Comparison of ENCODE assay signal across 12 cellular contexts in the genomic region with DNA sequence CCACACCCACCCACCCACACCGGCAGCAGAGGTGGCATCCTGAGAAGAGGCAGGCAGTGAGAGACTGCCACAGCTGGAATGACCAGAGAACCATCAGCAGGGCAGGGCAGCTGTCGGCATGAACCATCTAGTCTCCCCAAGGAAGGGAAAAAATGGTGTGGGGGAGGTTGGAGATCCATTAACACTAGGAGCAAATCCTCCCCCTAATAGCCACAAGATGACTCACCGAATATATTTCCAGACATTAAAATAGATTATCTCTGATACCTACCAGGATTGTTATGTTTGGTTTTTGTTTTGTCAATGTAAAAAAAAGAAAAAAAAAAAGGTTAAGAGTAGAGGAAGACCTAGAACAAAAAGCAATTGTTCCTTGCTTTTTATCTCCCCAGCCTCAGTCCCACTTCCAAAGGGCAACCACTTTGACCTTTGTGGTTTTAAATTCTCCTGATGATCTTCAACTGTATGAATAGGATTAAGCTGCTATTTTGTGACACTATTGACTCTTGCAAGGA. TPM values are rescaled to one million over a fixed set of nuclear protein-coding genes. Genes with fewer than 3 reads are reported as not detected.
A peak's percentile ranks its signal among the peaks of the same experiment; 100 is the strongest.
DNase-seq lines count a peak whose midpoint lies in the region; ATAC-seq and TF ChIP-seq lines count a peak whose summit lies in the region.
"Had no signal": no experiment of that assay in that cellular context is flagged by ENCODE, and none has a peak within 500 bp of the region (broad histone marks: within the 10 kb centered on the region; RNA-seq: fewer than 3 reads in every experiment).

No MANE protein-coding gene starts in this region.

- H3K27me3 Mint-ChIP-seq in MCF 10A (ENCODE audit: insufficient read depth, unreplicated experiment): no peaks in the 10 kb centered on the region
- H3K27me3 Mint-ChIP-seq in naive thymus-derived CD4-positive, alpha-beta T cell: peaks cover 0 to 5% (median 0%) of the 10 kb centered on the region in 5 donors

- H3K4me2 ChIP-seq in smooth muscle cell: peak overlapping the region; percentile 73

- WGBS in smooth muscle cell (ENCODE audit: low lambda C conversion rate): 24% methylated on average over 3 of the region's 3 CpGs

- no peaks in the 10 kb centered on the region for H3K36me3 ChIP-seq in breast epithelium
- H3K36me3 ChIP-seq in smooth muscle cell (ENCODE audit: low read depth): no peaks in the 10 kb centered on the region
- H3K36me3 ChIP-seq in naive thymus-derived CD4-positive, alpha-beta T cell (ENCODE audit: control insufficient read depth in 2 of 3, insufficient read depth in 3 of 3, low read length in 3 of 3): no peaks in the 10 kb centered on the region

- H3K9me3 Mint-ChIP-seq in MCF 10A (ENCODE audit: unreplicated experiment): no peaks in the 10 kb centered on the region
- peaks cover 0 to 1% (median 0%) of the 10 kb centered on the region in 11 donors for H3K9me3 Mint-ChIP-seq in naive thymus-derived CD4-positive, alpha-beta T cell
- H3K9me3 Mint-ChIP-seq: activated naive CD4-positive, alpha-beta T cell treated with anti-CD3 and anti-CD28 coated beads, Interleukin-2, amount 10 ng/mL, durations not matched to agents 7 days and 5 days had no signal

- BruUV-seq in MCF 10A (replicated peaks; lab: Mats Ljungman, UMichigan): no TSS peak

- peak; percentile 32 for DNase-seq in MCF 10A (ENCODE audit: unreplicated experiment)
- no peak for DNase-seq in breast epithelium (ENCODE audit: low spot score in 2 of 2)
- DNase-seq in glomerular visceral epithelial cell (ENCODE audit: extremely low spot score): peak; percentile 73
- no peak for DNase-seq in smooth muscle cell (lab: John Stamatoyannopoulos, UW; ENCODE audit: unreplicated experiment)
- no peak for DNase-seq in NCI-H1092 treated with DMSO at 0.1 percent for 48 hours (lab: John Stamatoyannopoulos, UW)
- no peak for DNase-seq in NCI-H1105 (lab: John Stamatoyannopoulos, UW)
- DNase-seq in naive thymus-derived CD4-positive, alpha-beta T cell: no peak
- DNase-seq: activated CD4-positive, alpha-beta T cell treated with anti-CD3 and anti-CD28 coated beads, Interleukin-2, amount 50 U/mL, for 1 hour; activated naive CD4-positive, alpha-beta T cell treated with anti-CD3 and anti-CD28 coated beads, Interleukin-2, amount 10 ng/mL, durations not matched to agents 7 days and 5 days; NCI-H2081 treated with DMSO at 0.1 percent for 48 hours; SHP77 treated with DMSO at 0.1 percent for 48 hours had no signal

- CTCF ChIA-PET in MCF 10A (lab: Yijun Ruan, JAX): interaction anchor here (2.0 kb wide), 1 partner anchor 79 kb away, joined by 7 read pairs; the partner anchor contains the start of gene VPS36
- CTCF ChIA-PET in naive thymus-derived CD4-positive, alpha-beta T cell (lab: Charles Lee): no interaction called here

- H3K9me3 ChIP-seq in breast epithelium (no peaks in the 10 kb centered on the region), smooth muscle cell (replicated peaks; ENCODE audit: low read depth) (no peaks in the 10 kb centered on the region)
- no peaks in the 10 kb centered on the region for H3K9me3 ChIP-seq in naive thymus-derived CD4-positive, alpha-beta T cell (ENCODE audit: control insufficient read depth in 2 of 3, low read length in 3 of 3)

- no peak overlapping the region for H2AFZ ChIP-seq in smooth muscle cell (ENCODE audit: low read depth)

- H3F3A ChIP-seq in smooth muscle cell (ENCODE audit: low read depth): no peaks in the 10 kb centered on the region

- no peak for TF ChIP-seq POLR2A in breast epithelium (IDR thresholded peaks at IDR 0.05)

- POLR2A ChIA-PET in MCF 10A (lab: Yijun Ruan, JAX): no interaction called here
- POLR2A ChIA-PET in naive thymus-derived CD4-positive, alpha-beta T cell (lab: Charles Lee): no interaction called here

- H3K27ac ChIP-seq in breast epithelium (no peak overlapping the region), smooth muscle cell (ENCODE audit: low read depth) (no peak overlapping the region)
- H3K27ac ChIP-seq in naive thymus-derived CD4-positive, alpha-beta T cell (ENCODE audit: low read depth, low read length): no peak overlapping the region

- intact Hi-C loops in MCF 10A (cut with micrococcal nuclease) (no loop called here), breast epithelium (cut with DNase I; ENCODE audit: low total_unique reads) (no loop called here)
- intact Hi-C loops in naive thymus-derived CD4-positive, alpha-beta T cell (cut with micrococcal nuclease): no loop called here

- H3K79me2 ChIP-seq in smooth muscle cell (ENCODE audit: low read depth): no peaks in the 10 kb centered on the region

- H3K9ac ChIP-seq in smooth muscle cell (ENCODE audit: low read depth): no peak overlapping the region

- H3K4me3 Mint-ChIP-seq in MCF 10A (ENCODE audit: unreplicated experiment): no peak overlapping the region
- no peak overlapping the region for H3K4me3 Mint-ChIP-seq in naive thymus-derived CD4-positive, alpha-beta T cell
- H3K4me3 Mint-ChIP-seq: activated naive CD4-positive, alpha-beta T cell treated with anti-CD3 and anti-CD28 coated beads, Interleukin-2, amount 10 ng/mL, durations not matched to agents 7 days and 5 days had no signal

- H3K36me3 Mint-ChIP-seq in MCF 10A (ENCODE audit: insufficient read depth, unreplicated experiment): no peaks in the 10 kb centered on the region
- H3K36me3 Mint-ChIP-seq in naive thymus-derived CD4-positive, alpha-beta T cell: no peaks in the 10 kb centered on the region
- H3K36me3 Mint-ChIP-seq: activated naive CD4-positive, alpha-beta T cell treated with anti-CD3 and anti-CD28 coated beads, Interleukin-2, amount 10 ng/mL, durations not matched to agents 7 days and 5 days had no signal

- H4K20me1 ChIP-seq in smooth muscle cell (ENCODE audit: low read depth): no peaks in the 10 kb centered on the region

- H3K4me1 ChIP-seq in breast epithelium: no peaks in the 10 kb centered on the region
- H3K4me1 ChIP-seq in smooth muscle cell (ENCODE audit: low read depth): peaks cover 7% of the 10 kb centered on the region
- H3K4me1 ChIP-seq in naive thymus-derived CD4-positive, alpha-beta T cell (ENCODE audit: control insufficient read depth in 2 of 2, insufficient read depth in 2 of 2, low read length in 2 of 2): no peaks in the 10 kb centered on the region

- no peak overlapping the region for H3K27ac Mint-ChIP-seq in MCF 10A (ENCODE audit: low read depth, unreplicated experiment)
- H3K27ac Mint-ChIP-seq in naive thymus-derived CD4-positive, alpha-beta T cell: no peak overlapping the region
- H3K27ac Mint-ChIP-seq: activated naive CD4-positive, alpha-beta T cell treated with anti-CD3 and anti-CD28 coated beads, Interleukin-2, amount 10 ng/mL, durations not matched to agents 7 days and 5 days had no signal

- H3K4me3 ChIP-seq in breast epithelium (no peak overlapping the region), smooth muscle cell (no peak overlapping the region)
- no peak overlapping the region for H3K4me3 ChIP-seq in naive thymus-derived CD4-positive, alpha-beta T cell (ENCODE audit: low read length)

- ATAC-seq in SK-N-SH treated with all-trans-retinoic acid at 6 μM for 48 hours: peak; percentile 89
- ATAC-seq in naive thymus-derived CD4-positive, alpha-beta T cell: no peak

- H3K27me3 ChIP-seq in breast epithelium (no peaks in the 10 kb centered on the region), smooth muscle cell (ENCODE audit: low read depth) (no peaks in the 10 kb centered on the region)
- H3K27me3 ChIP-seq in naive thymus-derived CD4-positive, alpha-beta T cell (ENCODE audit: control insufficient read depth in 2 of 2, insufficient read depth in 2 of 2, low read length in 2 of 2): no peaks in the 10 kb centered on the region

- peaks cover 15% of the 10 kb centered on the region for H3K4me1 Mint-ChIP-seq in MCF 10A (ENCODE audit: insufficient read depth, unreplicated experiment)
- H3K4me1 Mint-ChIP-seq in naive thymus-derived CD4-positive, alpha-beta T cell: no peaks in the 10 kb centered on the region
- H3K4me1 Mint-ChIP-seq: activated naive CD4-positive, alpha-beta T cell treated with anti-CD3 and anti-CD28 coated beads, Interleukin-2, amount 10 ng/mL, durations not matched to agents 7 days and 5 days had no signal

- TF ChIP-seq CTCF in MCF 10A (IDR thresholded peaks at IDR 0.05; ENCODE audit: unreplicated experiment): no peak
- TF ChIP-seq CTCF in breast epithelium (IDR thresholded peaks at IDR 0.05): no peak
- TF ChIP-seq CTCF in smooth muscle cell (IDR thresholded peaks at IDR 0.05; ENCODE audit: borderline replicate concordance, insufficient read depth, poor library complexity, severe bottlenecking): no peak

TF ChIP-seq in SK-N-SH treated with all-trans-retinoic acid at 6 μM for 48 hours, 23 proteins besides CTCF, POLR2A, EP300 and RAD21 (continues in another document):
- TF ChIP-seq OSR1 (CRISPR knock-in tag; IDR thresholded peaks at IDR 0.05) (no peak), CSRNP3 (CRISPR knock-in tag; IDR thresholded peaks at IDR 0.05) (no peak)

RNA-seq across cellular contexts. Expression of gene THSD1, which starts 34.2 kb away (rescaled TPM):
- total RNA-seq in MCF 10A (2022) (13.3 and 16.7 TPM in 2 replicates), breast epithelium (1 to 10 TPM; 5.8 to 9.8 (median 9.1) TPM), smooth muscle cell (0.54 and 0.67 TPM in 2 replicates)
- 0.08 and 1.1 TPM in 2 replicates for polyA plus RNA-seq in smooth muscle cell
- total RNA-seq in naive thymus-derived CD4-positive, alpha-beta T cell: under 1 TPM; 0.22 to 0.54 (median 0.29) TPM
- polyA plus RNA-seq in naive thymus-derived CD4-positive, alpha-beta T cell: under 1 TPM; 0.12 to 0.46 TPM

Comparison
In these comparisons a context has a peak if more than half of its experiments do, and no peak if none do; other contexts are left out.
1. DNase-seq: peak in MCF 10A (single experiment) and glomerular visceral epithelial cell (single experiment); none in breast epithelium (0 of 2), smooth muscle cell (single experiment), NCI-H1092 treated with DMSO at 0.1 percent for 48 hours (single experiment), NCI-H1105 (single experiment) and naive thymus-derived CD4-positive, alpha-beta T cell (0 of 9).